19 cellular contexts compared by ENCODE assay signal in genomic region chr19:45066921-45067661, GRCh38. TPM values are rescaled to one million over a fixed set of nuclear protein-coding genes. Genes with fewer than 3 reads are reported as not detected.
A peak's percentile ranks its signal among the peaks of the same experiment; 100 is the strongest.
DNase-seq lines count a peak whose midpoint lies in the region; ATAC-seq, FAIRE-seq and TF ChIP-seq lines count a peak whose summit lies in the region.
"Had no signal": no experiment of that assay in that cellular context is flagged by ENCODE, and none has a peak within 500 bp of the region (broad histone marks: within the 10 kb centered on the region; RNA-seq: fewer than 3 reads in every experiment).

No MANE protein-coding gene starts in this region.

- H4K20me1 ChIP-seq in HepG2 (ENCODE audit: insufficient read depth, low read length), result no peaks in the 10 kb centered on the region

- TF ChIP-seq RAD21 in HepG2 (CRISPR knock-in tag; IDR thresholded peaks at IDR 0.05), result no peak

- BruUV-seq in HepG2 (replicated peaks; lab: Mats Ljungman, UMichigan), result no TSS peak

- WGBS in HepG2 (ENCODE audit: low lambda C conversion rate), result 96% methylated on average over 35 of the region's 38 CpGs
- WGBS in right lobe of liver (ENCODE audit: insufficient coverage, low coverage, low lambda C conversion rate, missing lambda C conversion rate), result 89% methylated on average over 15 of the region's 38 CpGs

- intact Hi-C loops in HepG2 (cut with micrococcal nuclease; ENCODE audit: unreplicated experiment) (no loop called here), right lobe of liver (cut with DNase I) (loop anchor here in 1 of 2 donors (10.0 kb wide), 1 partner anchor 182 kb away; no protein-coding TSS in a partner anchor), activated B cell treated with CpG ODN at 0.5 μM for 24 hours (cut with micrococcal nuclease) (no loop called here)

- H3K27me3 ChIP-seq in HepG2 (ENCODE audit: control insufficient read depth in 1 of 2, insufficient read depth in 2 of 2, low read length in 2 of 2) (no peaks in the 10 kb centered on the region), right lobe of liver (no peaks in the 10 kb centered on the region)

- H3K4me3 ChIP-seq in HepG2 (replicated peaks in 1 of 3; ENCODE audit: insufficient read depth in 1 of 3, low read depth in 2 of 3, low read length in 3 of 3), result no peak overlapping the region
- no peak overlapping the region for H3K4me3 ChIP-seq in right lobe of liver
- H3K4me3 ChIP-seq: SK-N-MC had no signal

- no peak overlapping the region for H3K4me3 Mint-ChIP-seq in activated B cell treated with CpG ODN at 0.5 μM for 24 hours
- H3K4me3 Mint-ChIP-seq in stimulated activated naive B cell treated with anti-CD40 and anti-IgM and Interleukin-4, amounts not matched to agents 10 μg/mL and 1 μg/mL and 100 μg/mL, for 72 hours, result no peak overlapping the region
- no peak overlapping the region for H3K4me3 Mint-ChIP-seq in HFFc6
- H3K4me3 Mint-ChIP-seq: CD8-positive, alpha-beta T cell had no signal

- no peak overlapping the region for H3K4me2 ChIP-seq in HepG2 (ENCODE audit: low read depth, low read length)

- CTCF ChIA-PET in HepG2 (lab: Yijun Ruan, JAX; ENCODE audit: low intra/inter-chr PET ratio, low total read pairs) (no interaction called here), activated B cell treated with CpG ODN at 0.5 μM for 24 hours (lab: Charles Lee) (interaction anchor here (0.6 kb wide), 1 partner anchor 65 kb away, joined by 4 read pairs; no protein-coding TSS in a partner anchor)

- H3K9ac ChIP-seq in HepG2 (ENCODE audit: insufficient read depth, low read depth, low read length), result no peak overlapping the region

- no peaks in the 10 kb centered on the region for H3K27me3 Mint-ChIP-seq in activated B cell treated with CpG ODN at 0.5 μM for 24 hours
- no peaks in the 10 kb centered on the region for H3K27me3 Mint-ChIP-seq in stimulated activated naive B cell treated with anti-CD40 and anti-IgM and Interleukin-4, amounts not matched to agents 10 μg/mL and 1 μg/mL and 100 μg/mL, for 72 hours
- H3K27me3 Mint-ChIP-seq in HFFc6 (ENCODE audit: insufficient read depth), result peaks cover 7% of the 10 kb centered on the region

- H3K79me2 ChIP-seq in HepG2 (ENCODE audit: insufficient read depth, low read length), result no peaks in the 10 kb centered on the region

- H3K9me3 Mint-ChIP-seq in activated B cell treated with CpG ODN at 0.5 μM for 24 hours, result no peaks in the 10 kb centered on the region
- no peaks in the 10 kb centered on the region for H3K9me3 Mint-ChIP-seq in stimulated activated naive B cell treated with anti-CD40 and anti-IgM and Interleukin-4, amounts not matched to agents 10 μg/mL and 1 μg/mL and 100 μg/mL, for 72 hours
- no peaks in the 10 kb centered on the region for H3K9me3 Mint-ChIP-seq in HFFc6
- H3K9me3 Mint-ChIP-seq: CD8-positive, alpha-beta T cell had no signal

- ATAC-seq in HepG2, result no peak
- ATAC-seq in right lobe of liver, result no peak
- ATAC-seq in activated B cell treated with CpG ODN at 0.5 μM for 24 hours (ENCODE audit: low read depth), result no peak
- ATAC-seq in stimulated activated naive B cell treated with anti-CD40 and anti-IgM and Interleukin-4, amounts not matched to agents 10 μg/mL and 1 μg/mL and 100 μg/mL, for 72 hours (replicated peaks), result no peak
- ATAC-seq: CD8-positive, alpha-beta T cell; HCT116 had no signal

- H3K4me1 Mint-ChIP-seq in activated B cell treated with CpG ODN at 0.5 μM for 24 hours, result peaks cover 10% of the 10 kb centered on the region
- peaks cover 8 to 31% of the 10 kb centered on the region in 2 donors for H3K4me1 Mint-ChIP-seq in stimulated activated naive B cell treated with anti-CD40 and anti-IgM and Interleukin-4, amounts not matched to agents 10 μg/mL and 1 μg/mL and 100 μg/mL, for 72 hours
- no peaks in the 10 kb centered on the region for H3K4me1 Mint-ChIP-seq in HFFc6 (ENCODE audit: low read depth)

- FAIRE-seq in HepG2 (lab: Jason Lieb, UNC), result no peak
- FAIRE-seq in GM12892 (lab: Jason Lieb, UNC), result no peak
- FAIRE-seq: A204.1 had no signal

- in situ Hi-C loops in HepG2 (cut with HindIII; ENCODE audit: extremely low pct_ligation_motif_present, low pct_unique_long_range_greater_than_20kb), result no loop called here

- POLR2A ChIA-PET in HepG2 (lab: Yijun Ruan, JAX), result no interaction called here
- POLR2A ChIA-PET in activated B cell treated with CpG ODN at 0.5 μM for 24 hours (lab: Charles Lee), result no interaction called here

- H2AFZ ChIP-seq in HepG2 (ENCODE audit: low read length), result no peak overlapping the region

- H3K27ac Mint-ChIP-seq in activated B cell treated with CpG ODN at 0.5 μM for 24 hours (peak overlapping the region; percentile 56), HFFc6 (no peak overlapping the region)
- peak overlapping the region; percentile 81 for H3K27ac Mint-ChIP-seq in stimulated activated naive B cell treated with anti-CD40 and anti-IgM and Interleukin-4, amounts not matched to agents 10 μg/mL and 1 μg/mL and 100 μg/mL, for 72 hours
- H3K27ac Mint-ChIP-seq: CD8-positive, alpha-beta T cell had no signal

- TF ChIP-seq CTCF in HepG2 (CRISPR knock-in tag; IDR thresholded peaks at IDR 0.05), result no peak
- no peak for TF ChIP-seq CTCF in right lobe of liver (IDR thresholded peaks at IDR 0.05)
- no peak for TF ChIP-seq CTCF in activated B cell treated with CpG ODN at 0.5 μM for 24 hours (IDR thresholded peaks at IDR 0.05)
- no peak for TF ChIP-seq CTCF in HFFc6 (IDR thresholded peaks at IDR 0.05)

- H3K36me3 ChIP-seq in HepG2 (replicated peaks in 1 of 2; ENCODE audit: control insufficient read depth in 1 of 2, insufficient read depth in 2 of 2, low read length in 2 of 2) (peaks cover 34 to 66% of the 10 kb centered on the region in 2 experiments; a peak in 4 of 5 replicates), right lobe of liver (peaks cover 12 to 80% (median 38%) of the 10 kb centered on the region in 4 donors)

- peaks cover 71% of the 10 kb centered on the region for H3K36me3 Mint-ChIP-seq in activated B cell treated with CpG ODN at 0.5 μM for 24 hours (ENCODE audit: low read depth)
- H3K36me3 Mint-ChIP-seq in stimulated activated naive B cell treated with anti-CD40 and anti-IgM and Interleukin-4, amounts not matched to agents 10 μg/mL and 1 μg/mL and 100 μg/mL, for 72 hours, result peaks cover 43 to 57% of the 10 kb centered on the region in 2 donors
- 0 out of 2 replicates have a peak, but pooled peaks cover 4% of the 10 kb centered on the region for H3K36me3 Mint-ChIP-seq in HFFc6 (ENCODE audit: low read depth)

- H3K9me3 ChIP-seq in HepG2 (ENCODE audit: low read length) (no peaks in the 10 kb centered on the region), right lobe of liver (no peaks in the 10 kb centered on the region)

- TF ChIP-seq POLR2A in HepG2 (IDR thresholded peaks at IDR 0.05; ENCODE audit: insufficient read depth in 1 of 2, low read depth in 2 of 2, low read length in 2 of 2) (no peak), right lobe of liver (IDR thresholded peaks at IDR 0.05) (no peak), GM12892 (IDR thresholded peaks at IDR 0.05; ENCODE audit: low read depth, low read length) (no peak)

- H3K27ac ChIP-seq in HepG2 (ENCODE audit: extremely low read length, insufficient read depth, low read length) (no peak overlapping the region), right lobe of liver (no peak overlapping the region)
- H3K27ac ChIP-seq: SK-N-MC had no signal

- DNase-seq in HepG2 (ENCODE audit: low spot score), result no peak
- no peak for DNase-seq in right lobe of liver
- no peak for DNase-seq in activated B cell treated with CpG ODN at 0.5 μM for 24 hours
- DNase-seq in islet precursor cell, result peak; percentile 56
- DNase-seq in stimulated activated naive B cell treated with anti-CD40 and anti-IgM and Interleukin-4, amounts not matched to agents 10 μg/mL and 1 μg/mL and 100 μg/mL, for 72 hours, result no peak
- no peak for DNase-seq in GM12892 (ENCODE audit: insufficient read length)
- no peak for DNase-seq in HFFc6
- DNase-seq in nucleus accumbens (lab: John Stamatoyannopoulos, UW), result no peak
- DNase-seq: Calu3; CD8-positive, alpha-beta T cell; KG1; MV-4-11; NCI-H1694 treated with DMSO at 0.1 percent for 48 hours; NCI-H748 treated with DMSO at 0.1 percent for 48 hours; NK-92 treated with Interleukin-12 subunit alpha and Interleukin-12 subunit beta, amount 100 ng/mL, for 24 hours; SHP77 had no signal

- TF ChIP-seq EP300 in HepG2 (IDR thresholded peaks at IDR 0.05; ENCODE audit: low read depth in 2 of 2, low read length in 2 of 2) (no peak), HepG2 (CRISPR knock-in tag; IDR thresholded peaks at IDR 0.05; ENCODE audit: borderline replicate concordance) (no peak)

- H3K4me1 ChIP-seq in HepG2 (ENCODE audit: insufficient read depth, low read length), result no peaks in the 10 kb centered on the region
- H3K4me1 ChIP-seq in right lobe of liver, result no peaks in the 10 kb centered on the region

RNA-seq across cellular contexts. Expression of gene ZNF296, which starts 9.2 kb away (rescaled TPM):
- 0.62 and 0.63 TPM in 2 replicates for total RNA-seq in HepG2 (2016; rRNA removed; fragmentation: Illumina TruSeq; extraction: Trizol)
- 0.71 and 0.97 TPM in 2 replicates for total RNA-seq in HepG2 (2016; cell fraction: cytosol; rRNA removed; fragmentation: Illumina TruSeq; extraction: Trizol; ENCODE audit: low read depth)
- total RNA-seq in HepG2 (2016; cell fraction: insoluble cytoplasmic fraction; rRNA removed; fragmentation: Illumina TruSeq; extraction: Trizol), result 0.43 and 0.91 TPM in 2 replicates
- 1.4 and 1.9 TPM in 2 replicates for total RNA-seq in HepG2 (2016; cell fraction: membrane; rRNA removed; fragmentation: Illumina TruSeq; extraction: Trizol)
- total RNA-seq in HepG2 (2016; cell fraction: nucleus; rRNA removed; fragmentation: Illumina TruSeq; extraction: Trizol), result 0.62 and 0.72 TPM in 2 replicates
- 0.26 and 0.39 TPM in 2 replicates for polyA plus RNA-seq in HepG2 (2011; rRNA removed)
- polyA plus RNA-seq in HepG2 (2011; cell fraction: cytosol; rRNA removed), result 0.15 and 0.32 TPM in 2 replicates
- polyA plus RNA-seq in HepG2 (2011; cell fraction: nucleus; rRNA removed), result 1.2 and 1.3 TPM in 2 replicates
- 1.2 and 1.5 TPM in 2 replicates for polyA plus RNA-seq in HepG2 (2012)
- 1.3 TPM in 2 replicates for polyA plus RNA-seq in HepG2 (2016; cell fraction: cytosol; fragmentation: Illumina TruSeq; extraction: Trizol; ENCODE audit: low read depth)
- polyA plus RNA-seq in HepG2 (2016; cell fraction: insoluble cytoplasmic fraction; fragmentation: Illumina TruSeq; extraction: Trizol; ENCODE audit: low read depth), result 2.2 and 2.9 TPM in 2 replicates
- 1.2 and 1.5 TPM in 2 replicates for polyA plus RNA-seq in HepG2 (2016; cell fraction: membrane; fragmentation: Illumina TruSeq; extraction: Trizol; ENCODE audit: low read depth)
- polyA plus RNA-seq in HepG2 (2016; cell fraction: nucleus; fragmentation: Illumina TruSeq; extraction: Trizol; ENCODE audit: insufficient read depth, low read depth), result 2.3 and 4.7 TPM in 2 replicates
- 0.47 and 0.64 TPM in 2 replicates for polyA minus RNA-seq in HepG2 (2011; rRNA and poly(A)+ RNA removed; ENCODE audit: low replicate concordance)
- polyA minus RNA-seq in HepG2 (2011; cell fraction: cytosol; rRNA and poly(A)+ RNA removed), result 1.2 and 2.5 TPM in 2 replicates
- polyA minus RNA-seq in HepG2 (2011; cell fraction: nucleus; rRNA and poly(A)+ RNA removed), result 0.37 and 0.39 TPM in 2 replicates
- under 1 TPM in 5 of 6 experiments, not detected in 1; 0.16 to 0.47 (median 0.35) TPM for total RNA-seq in right lobe of liver
- total RNA-seq in activated B cell treated with CpG ODN at 0.5 μM for 24 hours, result 27.8 and 28.0 TPM in 2 replicates
- polyA plus RNA-seq in GM12892 (2012; ENCODE audit: missing spikeins), result 0.68 TPM
- under 1 TPM; 0.57 to 0.87 (median 0.65) TPM for total RNA-seq in HFFc6 (2021; fragmentation: NEBNext Ultra II Directional; extraction: Animal tissue kit (Norgen Biotek cat#: 25700))

RNA-seq across cellular contexts. Expression of gene GEMIN7, which starts 12.0 kb away (rescaled TPM):
- 30.6 and 42.0 TPM in 2 replicates for total RNA-seq in HepG2 (2016; rRNA removed; fragmentation: Illumina TruSeq; extraction: Trizol)
- 15.7 and 22.3 TPM in 2 replicates for total RNA-seq in HepG2 (2016; cell fraction: cytosol; rRNA removed; fragmentation: Illumina TruSeq; extraction: Trizol; ENCODE audit: low read depth)
- 34.9 and 39.3 TPM in 2 replicates for total RNA-seq in HepG2 (2016; cell fraction: insoluble cytoplasmic fraction; rRNA removed; fragmentation: Illumina TruSeq; extraction: Trizol)
- total RNA-seq in HepG2 (2016; cell fraction: membrane; rRNA removed; fragmentation: Illumina TruSeq; extraction: Trizol), result 28.5 and 42.7 TPM in 2 replicates
- 13.0 and 14.5 TPM in 2 replicates for total RNA-seq in HepG2 (2016; cell fraction: nucleus; rRNA removed; fragmentation: Illumina TruSeq; extraction: Trizol)
- polyA plus RNA-seq in HepG2 (2011; rRNA removed), result 22.2 and 24.1 TPM in 2 replicates
- 22.8 and 32.6 TPM in 2 replicates for polyA plus RNA-seq in HepG2 (2011; cell fraction: cytosol; rRNA removed)
- 31.3 and 38.6 TPM in 2 replicates for polyA plus RNA-seq in HepG2 (2011; cell fraction: nucleus; rRNA removed)
- 22.7 and 23.7 TPM in 2 replicates for polyA plus RNA-seq in HepG2 (2012)
- polyA plus RNA-seq in HepG2 (2016; cell fraction: cytosol; fragmentation: Illumina TruSeq; extraction: Trizol; ENCODE audit: low read depth), result 28.4 and 37.8 TPM in 2 replicates
- polyA plus RNA-seq in HepG2 (2016; cell fraction: insoluble cytoplasmic fraction; fragmentation: Illumina TruSeq; extraction: Trizol; ENCODE audit: low read depth), result 62.1 and 65.3 TPM in 2 replicates
- polyA plus RNA-seq in HepG2 (2016; cell fraction: membrane; fragmentation: Illumina TruSeq; extraction: Trizol; ENCODE audit: low read depth), result 40.2 and 48.8 TPM in 2 replicates
- 33.1 and 40.0 TPM in 2 replicates for polyA plus RNA-seq in HepG2 (2016; cell fraction: nucleus; fragmentation: Illumina TruSeq; extraction: Trizol; ENCODE audit: insufficient read depth, low read depth)
- polyA minus RNA-seq in HepG2 (2011; rRNA and poly(A)+ RNA removed; ENCODE audit: low replicate concordance), result 20.1 and 20.5 TPM in 2 replicates
- polyA minus RNA-seq in HepG2 (2011; cell fraction: cytosol; rRNA and poly(A)+ RNA removed), result 12.5 and 19.8 TPM in 2 replicates
- 7.9 and 9.2 TPM in 2 replicates for polyA minus RNA-seq in HepG2 (2011; cell fraction: nucleus; rRNA and poly(A)+ RNA removed)
- 10 to 100 TPM; 10.9 to 27.5 (median 14.0) TPM for total RNA-seq in right lobe of liver
- total RNA-seq in activated B cell treated with CpG ODN at 0.5 μM for 24 hours, result 37.0 and 38.7 TPM in 2 replicates
- 44.3 TPM for polyA plus RNA-seq in GM12892 (2012; ENCODE audit: missing spikeins)
- 10 to 100 TPM; 34.3 to 43.4 (median 39.0) TPM for total RNA-seq in HFFc6 (2021; fragmentation: NEBNext Ultra II Directional; extraction: Animal tissue kit (Norgen Biotek cat#: 25700))

RNA-seq across cellular contexts. Expression of gene PPP1R37, which starts 25.9 kb away (rescaled TPM):
- total RNA-seq in HepG2 (2016; rRNA removed; fragmentation: Illumina TruSeq; extraction: Trizol) (9.2 and 14.3 TPM in 2 replicates), right lobe of liver (10 to 100 TPM; 10.1 to 14.3 (median 11.0) TPM), activated B cell treated with CpG ODN at 0.5 μM for 24 hours (18.8 and 27.2 TPM in 2 replicates)
- 6.7 and 9.0 TPM in 2 replicates for total RNA-seq in HepG2 (2016; cell fraction: cytosol; rRNA removed; fragmentation: Illumina TruSeq; extraction: Trizol; ENCODE audit: low read depth)
- 7.3 and 15.4 TPM in 2 replicates for total RNA-seq in HepG2 (2016; cell fraction: insoluble cytoplasmic fraction; rRNA removed; fragmentation: Illumina TruSeq; extraction: Trizol)
- 14.2 and 14.9 TPM in 2 replicates for total RNA-seq in HepG2 (2016; cell fraction: membrane; rRNA removed; fragmentation: Illumina TruSeq; extraction: Trizol)
- total RNA-seq in HepG2 (2016; cell fraction: nucleus; rRNA removed; fragmentation: Illumina TruSeq; extraction: Trizol), result 12.9 and 14.6 TPM in 2 replicates
- polyA plus RNA-seq in HepG2 (2011; rRNA removed), result 9.0 and 13.9 TPM in 2 replicates
- 7.3 and 11.2 TPM in 2 replicates for polyA plus RNA-seq in HepG2 (2011; cell fraction: cytosol; rRNA removed)
- 51.9 and 57.4 TPM in 2 replicates for polyA plus RNA-seq in HepG2 (2011; cell fraction: nucleus; rRNA removed)
- 9.6 and 15.6 TPM in 2 replicates for polyA plus RNA-seq in HepG2 (2012)
- polyA plus RNA-seq in HepG2 (2016; cell fraction: cytosol; fragmentation: Illumina TruSeq; extraction: Trizol; ENCODE audit: low read depth), result 3.7 and 4.8 TPM in 2 replicates
- polyA plus RNA-seq in HepG2 (2016; cell fraction: insoluble cytoplasmic fraction; fragmentation: Illumina TruSeq; extraction: Trizol; ENCODE audit: low read depth), result 8.4 and 10.5 TPM in 2 replicates
- polyA plus RNA-seq in HepG2 (2016; cell fraction: membrane; fragmentation: Illumina TruSeq; extraction: Trizol; ENCODE audit: low read depth), result 7.2 and 9.9 TPM in 2 replicates
- 30.3 and 31.0 TPM in 2 replicates for polyA plus RNA-seq in HepG2 (2016; cell fraction: nucleus; fragmentation: Illumina TruSeq; extraction: Trizol; ENCODE audit: insufficient read depth, low read depth)
- polyA minus RNA-seq in HepG2 (2011; rRNA and poly(A)+ RNA removed; ENCODE audit: low replicate concordance), result 11.1 and 11.5 TPM in 2 replicates
- 4.2 and 5.6 TPM in 2 replicates for polyA minus RNA-seq in HepG2 (2011; cell fraction: cytosol; rRNA and poly(A)+ RNA removed)
- 11.2 and 12.4 TPM in 2 replicates for polyA minus RNA-seq in HepG2 (2011; cell fraction: nucleus; rRNA and poly(A)+ RNA removed)
- polyA plus RNA-seq in GM12892 (2012; ENCODE audit: missing spikeins), result 6.2 TPM
- total RNA-seq in HFFc6 (2021; fragmentation: NEBNext Ultra II Directional; extraction: Animal tissue kit (Norgen Biotek cat#: 25700)), result 10 to 100 TPM; 20.4 to 27.4 (median 21.6) TPM

RNA-seq across cellular contexts. Expression of gene CLASRP, which starts 28.2 kb away (rescaled TPM):
- 7.4 and 32.0 TPM in 2 replicates for total RNA-seq in HepG2 (2016; rRNA removed; fragmentation: Illumina TruSeq; extraction: Trizol)
- total RNA-seq in HepG2 (2016; cell fraction: cytosol; rRNA removed; fragmentation: Illumina TruSeq; extraction: Trizol; ENCODE audit: low read depth), result 7.3 and 8.3 TPM in 2 replicates
- 6.5 and 35.8 TPM in 2 replicates for total RNA-seq in HepG2 (2016; cell fraction: insoluble cytoplasmic fraction; rRNA removed; fragmentation: Illumina TruSeq; extraction: Trizol)
- total RNA-seq in HepG2 (2016; cell fraction: membrane; rRNA removed; fragmentation: Illumina TruSeq; extraction: Trizol), result 6.0 and 7.3 TPM in 2 replicates
- total RNA-seq in HepG2 (2016; cell fraction: nucleus; rRNA removed; fragmentation: Illumina TruSeq; extraction: Trizol), result 36.9 and 51.6 TPM in 2 replicates
- 51.1 and 51.4 TPM in 2 replicates for polyA plus RNA-seq in HepG2 (2011; rRNA removed)
- 13.6 and 14.3 TPM in 2 replicates for polyA plus RNA-seq in HepG2 (2011; cell fraction: cytosol; rRNA removed)
- 292 and 390 TPM in 2 replicates for polyA plus RNA-seq in HepG2 (2011; cell fraction: nucleus; rRNA removed)
- 58.9 and 85.4 TPM in 2 replicates for polyA plus RNA-seq in HepG2 (2012)
- 7.0 and 7.7 TPM in 2 replicates for polyA plus RNA-seq in HepG2 (2016; cell fraction: cytosol; fragmentation: Illumina TruSeq; extraction: Trizol; ENCODE audit: low read depth)
- polyA plus RNA-seq in HepG2 (2016; cell fraction: insoluble cytoplasmic fraction; fragmentation: Illumina TruSeq; extraction: Trizol; ENCODE audit: low read depth), result 18.3 and 19.4 TPM in 2 replicates
- 9.9 and 14.8 TPM in 2 replicates for polyA plus RNA-seq in HepG2 (2016; cell fraction: membrane; fragmentation: Illumina TruSeq; extraction: Trizol; ENCODE audit: low read depth)
- polyA plus RNA-seq in HepG2 (2016; cell fraction: nucleus; fragmentation: Illumina TruSeq; extraction: Trizol; ENCODE audit: insufficient read depth, low read depth), result 320 and 335 TPM in 2 replicates
- 16.6 and 30.8 TPM in 2 replicates for polyA minus RNA-seq in HepG2 (2011; rRNA and poly(A)+ RNA removed; ENCODE audit: low replicate concordance)
- polyA minus RNA-seq in HepG2 (2011; cell fraction: cytosol; rRNA and poly(A)+ RNA removed), result 4.3 and 4.6 TPM in 2 replicates
- polyA minus RNA-seq in HepG2 (2011; cell fraction: nucleus; rRNA and poly(A)+ RNA removed), result 49.0 and 61.0 TPM in 2 replicates
- 10 to 100 TPM; 30.5 to 66.8 (median 44.8) TPM for total RNA-seq in right lobe of liver
- total RNA-seq in activated B cell treated with CpG ODN at 0.5 μM for 24 hours, result 133 and 172 TPM in 2 replicates
- 63.6 TPM for polyA plus RNA-seq in GM12892 (2012; ENCODE audit: missing spikeins)
- 10 to 100 TPM; 29.9 to 42.9 (median 37.3) TPM for total RNA-seq in HFFc6 (2021; fragmentation: NEBNext Ultra II Directional; extraction: Animal tissue kit (Norgen Biotek cat#: 25700))
